Comparison of ENCODE assay signal across 11 cellular contexts in genomic region chrX:74450803-74451449, GRCh38. TPM values are rescaled to one million over a fixed set of nuclear protein-coding genes. Genes with fewer than 3 reads are reported as not detected.
DNase-seq lines count a peak whose midpoint lies in the region; ATAC-seq, FAIRE-seq and TF ChIP-seq lines count a peak whose summit lies in the region.
"Had no signal": no experiment of that assay in that cellular context is flagged by ENCODE, and none has a peak within 500 bp of the region (broad histone marks: within the 10 kb centered on the region; RNA-seq: fewer than 3 reads in every experiment).

No MANE protein-coding gene starts in this region.

- TF ChIP-seq RAD21 in A549 (conservative IDR thresholded peaks at IDR 0.05 in 1 of 2, IDR thresholded peaks at IDR 0.05 in 1 of 2): no peak

- H3K4me3 ChIP-seq in A549 (no peak overlapping the region), gastroesophageal sphincter (no peak overlapping the region)

- peaks cover 34% of the 10 kb centered on the region for H3K4me1 ChIP-seq in A549
- H3K4me1 ChIP-seq in gastroesophageal sphincter: no peaks in the 10 kb centered on the region

- DNase-seq in A549 (ENCODE audit: low read depth in 1 of 2, low spot score in 1 of 2) (peak; percentile 29 to 64), H54 (ENCODE audit: insufficient read length, low spot score) (peak; percentile 43), SW480 (ENCODE audit: low spot score) (peak; percentile 57), NCI-H2196 (lab: John Stamatoyannopoulos, UW; ENCODE audit: unreplicated experiment) (no peak)
- DNase-seq: activated B cell treated with CpG ODN at 0.5 μM for 24 hours; effector memory CD8-positive, alpha-beta T cell; NCI-H1436 had no signal

- CTCF ChIA-PET in A549 (lab: Yijun Ruan, JAX): interaction anchor here (1.5 to 2.1 kb wide), 3 partner anchors 14 to 68 kb away, joined by 3 to 5 read pairs (median 3); no protein-coding TSS in a partner anchor

- ATAC-seq in A549 (peak; percentile 89 to 90), gastroesophageal sphincter (peak; percentile 73), HG03159 (IDR thresholded peaks at IDR 0.05; ENCODE audit: unreplicated experiment) (no peak), HG02588 (IDR thresholded peaks at IDR 0.05; ENCODE audit: unreplicated experiment) (no peak), GM19023 (IDR thresholded peaks at IDR 0.05; ENCODE audit: unreplicated experiment) (no peak)
- ATAC-seq: effector memory CD8-positive, alpha-beta T cell had no signal

- no peaks in the 10 kb centered on the region for H3K27me3 ChIP-seq in gastroesophageal sphincter

- H3K4me2 ChIP-seq in A549: peak overlapping the region; percentile 50

- no peak for FAIRE-seq in A549 (lab: Jason Lieb, UNC)
- peak; percentile 96 for FAIRE-seq in H54 (lab: Jason Lieb, UNC)

- H3K9me3 ChIP-seq in A549 (no peaks in the 10 kb centered on the region), gastroesophageal sphincter (no peaks in the 10 kb centered on the region)

- no peak for TF ChIP-seq CTCF in A549 (IDR thresholded peaks at IDR 0.05)
- TF ChIP-seq CTCF in gastroesophageal sphincter (IDR thresholded peaks at IDR 0.05): no peak

- TF ChIP-seq EP300 in A549 (IDR thresholded peaks at IDR 0.05) (peak in 1 of 2 experiments; percentile 47; a peak in 2 of 5 replicates), gastroesophageal sphincter (IDR thresholded peaks at IDR 0.05) (no peak)

- POLR2A ChIA-PET in A549 (lab: Yijun Ruan, JAX): interaction anchor here (0.6 to 2.2 kb wide), 2 partner anchors 30 to 162 kb away, joined by 3 to 10 read pairs; partner anchors contain the start of gene SLC16A2

- peak overlapping the region; percentile 62 to 87 for H3K27ac ChIP-seq in A549
- no peak overlapping the region for H3K27ac ChIP-seq in gastroesophageal sphincter

- H3K36me3 ChIP-seq in gastroesophageal sphincter: no peaks in the 10 kb centered on the region

- WGBS in A549 (ENCODE audit: missing lambda C conversion rate): 4% methylated on average over 1 of the region's 1 CpG
- WGBS in gastroesophageal sphincter (ENCODE audit: low coverage in 1 of 2), 2 donors: 8 to 36% methylated on average over 1 of the region's 1 CpG

- TF ChIP-seq POLR2A in A549 (IDR thresholded peaks at IDR 0.05; ENCODE audit: low read length) (no peak), H54 (IDR thresholded peaks at IDR 0.05; ENCODE audit: low read depth, low read length) (no peak), gastroesophageal sphincter (IDR thresholded peaks at IDR 0.05) (no peak)

TF ChIP-seq in A549, 52 proteins besides CTCF, POLR2A, EP300 and RAD21:
- TF ChIP-seq POLR2AphosphoS2 (conservative IDR thresholded peaks at IDR 0.05; ENCODE audit: low read length) (no peak), FOSL2 (IDR thresholded peaks at IDR 0.05) (peak; percentile 71), FOSL2 (CRISPR knock-in tag; IDR thresholded peaks at IDR 0.05) (peak; percentile 73), NR3C1 (IDR thresholded peaks at IDR 0.05) (no peak), HOXB13 (CRISPR knock-in tag; IDR thresholded peaks at IDR 0.05; ENCODE audit: low read depth) (no peak), MAFK (IDR thresholded peaks at IDR 0.05; ENCODE audit: partially characterized antibody) (peak; percentile 5), MAX (IDR thresholded peaks at IDR 0.05) (0 out of 2 replicates have a peak, but pooled peaks have one; percentile 35), RNF2 (IDR thresholded peaks at IDR 0.05; ENCODE audit: borderline replicate concordance, low read depth) (no peak), MYC (IDR thresholded peaks at IDR 0.05; ENCODE audit: borderline replicate concordance, low read length) (no peak), GATA3 (IDR thresholded peaks at IDR 0.05; ENCODE audit: borderline replicate concordance) (no peak), CEBPB (IDR thresholded peaks at IDR 0.05) (peak; percentile 77 to 89; a peak in 3 of 4 replicates), RCOR1 (IDR thresholded peaks at IDR 0.05; ENCODE audit: low read depth, low read length) (no peak), TFCP2L1 (CRISPR knock-in tag; IDR thresholded peaks at IDR 0.05) (no peak), JUN (IDR thresholded peaks at IDR 0.05) (0 out of 5 replicates have a peak, but pooled peaks of 1 of the 2 experiments have one; percentile 35), JUNB (IDR thresholded peaks at IDR 0.05) (peak; percentile 77)
- TF ChIP-seq, protein P1, sequence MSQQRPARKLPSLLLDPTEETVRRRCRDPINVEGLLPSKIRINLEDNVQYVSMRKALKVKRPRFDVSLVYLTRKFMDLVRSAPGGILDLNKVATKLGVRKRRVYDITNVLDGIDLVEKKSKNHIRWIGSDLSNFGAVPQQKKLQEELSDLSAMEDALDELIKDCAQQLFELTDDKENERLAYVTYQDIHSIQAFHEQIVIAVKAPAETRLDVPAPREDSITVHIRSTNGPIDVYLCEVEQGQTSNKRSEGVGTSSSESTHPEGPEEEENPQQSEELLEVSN (IDR thresholded peaks at IDR 0.05; ENCODE audit: borderline replicate concordance, low read depth): no peak
- TF ChIP-seq, protein P2, sequence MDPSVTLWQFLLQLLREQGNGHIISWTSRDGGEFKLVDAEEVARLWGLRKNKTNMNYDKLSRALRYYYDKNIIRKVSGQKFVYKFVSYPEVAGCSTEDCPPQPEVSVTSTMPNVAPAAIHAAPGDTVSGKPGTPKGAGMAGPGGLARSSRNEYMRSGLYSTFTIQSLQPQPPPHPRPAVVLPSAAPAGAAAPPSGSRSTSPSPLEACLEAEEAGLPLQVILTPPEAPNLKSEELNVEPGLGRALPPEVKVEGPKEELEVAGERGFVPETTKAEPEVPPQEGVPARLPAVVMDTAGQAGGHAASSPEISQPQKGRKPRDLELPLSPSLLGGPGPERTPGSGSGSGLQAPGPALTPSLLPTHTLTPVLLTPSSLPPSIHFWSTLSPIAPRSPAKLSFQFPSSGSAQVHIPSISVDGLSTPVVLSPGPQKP (IDR thresholded peaks at IDR 0.05; ENCODE audit: low read depth, low read length): no peak
TF ChIP-seq in A549: peak in this region for 6.

RNA-seq across cellular contexts. Expression of gene SLC16A2, which starts 29.6 kb away (rescaled TPM):
- polyA plus RNA-seq in A549 (2011; rRNA removed): 9.7 and 11.7 TPM in 2 replicates
- 5.5 and 9.1 TPM in 2 replicates for polyA plus RNA-seq in A549 (2012; cell fraction: cytosol; rRNA removed)
- polyA plus RNA-seq in A549 (2012; cell fraction: nucleus; rRNA removed): 10.4 and 11.8 TPM in 2 replicates
- 17.9 to 22.3 TPM (median 19.2 TPM) in 3 replicates for polyA plus RNA-seq in A549 (2017; fragmentation: RNase III; extraction: RNeasy Plus Mini Kit Qiagen cat#74134 plus additional on column Dnase treatment)
- 9.9 and 10.6 TPM in 2 replicates for polyA minus RNA-seq in A549 (2011; rRNA and poly(A)+ RNA removed)
- total RNA-seq in gastroesophageal sphincter: 10 to 100 TPM in 1 of 4 donors, 1 to 10 TPM in 3; 6.4 to 12.1 (median 9.4) TPM
- total RNA-seq: activated B cell treated with CpG ODN at 0.5 μM for 24 hours had no signal

Comparison
In these comparisons a context has a peak if more than half of its experiments do, and no peak if none do; other contexts are left out.
1. ATAC-seq: peak in A549 (2 of 2) and gastroesophageal sphincter (single experiment); none in HG03159 (single experiment), HG02588 (single experiment) and GM19023 (single experiment).
2. H3K27ac ChIP-seq: peak in A549 (2 of 2); none in gastroesophageal sphincter (0 of 4).